Comparison of ENCODE assay signal across 9 cellular contexts in genomic region chr7:31633894-31634494, GRCh38. TPM values are rescaled to one million over a fixed set of nuclear protein-coding genes. Genes with fewer than 3 reads are reported as not detected.
DNase-seq lines count a peak whose midpoint lies in the region; ATAC-seq, FAIRE-seq and TF ChIP-seq lines count a peak whose summit lies in the region.
"Had no signal": no experiment of that assay in that cellular context is flagged by ENCODE, and none has a peak within 500 bp of the region (broad histone marks: within the 10 kb centered on the region; RNA-seq: fewer than 3 reads in every experiment).

No MANE protein-coding gene starts in this region.

- no peaks in the 10 kb centered on the region for H3K36me3 Mint-ChIP-seq in naive thymus-derived CD4-positive, alpha-beta T cell
- H3K36me3 Mint-ChIP-seq in activated CD4-positive, alpha-beta memory T cell treated with anti-CD3 and anti-CD28 coated beads, Interleukin-2, amount 10 ng/mL, durations not matched to agents 7 days and 5 days (ENCODE audit: low read depth), result no peaks in the 10 kb centered on the region
- H3K36me3 Mint-ChIP-seq: activated naive CD4-positive, alpha-beta T cell treated with anti-CD3 and anti-CD28 coated beads, Interleukin-2, amount 50 U/mL, for 24 hours had no signal

- no peak for FAIRE-seq in GM19239 (lab: Jason Lieb, UNC)

- H3K27me3 ChIP-seq in naive thymus-derived CD4-positive, alpha-beta T cell (ENCODE audit: control insufficient read depth in 2 of 2, insufficient read depth in 2 of 2, low read length in 2 of 2), result no peaks in the 10 kb centered on the region

- no peak overlapping the region for H3K4me3 ChIP-seq in astrocyte of the cerebellum (ENCODE audit: low read depth, low read length)
- no peak overlapping the region for H3K4me3 ChIP-seq in naive thymus-derived CD4-positive, alpha-beta T cell (ENCODE audit: low read length)

- CTCF ChIA-PET in naive thymus-derived CD4-positive, alpha-beta T cell (lab: Charles Lee), result no interaction called here
- CTCF ChIA-PET in activated CD4-positive, alpha-beta memory T cell treated with anti-CD3 and anti-CD28 coated beads, Interleukin-2, amount 10 ng/mL, durations not matched to agents 7 days and 5 days (lab: Charles Lee), result interaction anchor here (1.2 kb wide), 1 partner anchor 500 kb away, joined by 6 read pairs; no protein-coding TSS in a partner anchor

- peak; percentile 76 for DNase-seq in A172 (ENCODE audit: low spot score)
- peak; percentile 4 for DNase-seq in GM19239 (ENCODE audit: insufficient read length, low spot score)
- DNase-seq in NCI-H2171 treated with DMSO at 0.1 percent for 48 hours (lab: John Stamatoyannopoulos, UW), result peak; percentile 77
- peak; percentile 50 for DNase-seq in astrocyte of the cerebellum (ENCODE audit: low read depth)
- DNase-seq in iPS DF 4.7 (ENCODE audit: extremely low read depth, low spot score), result peak; percentile 58
- DNase-seq in superior temporal gyrus (ENCODE audit: extremely low spot score), result peak; percentile 89
- DNase-seq in naive thymus-derived CD4-positive, alpha-beta T cell, result no peak
- no peak for DNase-seq in activated CD4-positive, alpha-beta memory T cell treated with anti-CD3 and anti-CD28 coated beads, Interleukin-2, amount 10 ng/mL, durations not matched to agents 7 days and 5 days

- H3K4me1 Mint-ChIP-seq in naive thymus-derived CD4-positive, alpha-beta T cell, result no peaks in the 10 kb centered on the region
- H3K4me1 Mint-ChIP-seq in activated CD4-positive, alpha-beta memory T cell treated with anti-CD3 and anti-CD28 coated beads, Interleukin-2, amount 10 ng/mL, durations not matched to agents 7 days and 5 days, result no peaks in the 10 kb centered on the region
- H3K4me1 Mint-ChIP-seq: activated naive CD4-positive, alpha-beta T cell treated with anti-CD3 and anti-CD28 coated beads, Interleukin-2, amount 50 U/mL, for 24 hours had no signal

- in situ Hi-C loops in astrocyte of the cerebellum (cut with HindIII; ENCODE audit: low sequenced_read_pairs), result no loop called here

- peak; percentile 76 for TF ChIP-seq CTCF in astrocyte of the cerebellum (IDR thresholded peaks at IDR 0.05; ENCODE audit: low read depth, low read length, missing control alignments)

- POLR2A ChIA-PET in naive thymus-derived CD4-positive, alpha-beta T cell (lab: Charles Lee), result no interaction called here
- POLR2A ChIA-PET in activated CD4-positive, alpha-beta memory T cell treated with anti-CD3 and anti-CD28 coated beads, Interleukin-2, amount 10 ng/mL, durations not matched to agents 7 days and 5 days (lab: Charles Lee), result no interaction called here

- intact Hi-C loops in naive thymus-derived CD4-positive, alpha-beta T cell (cut with micrococcal nuclease), result no loop called here

- no peaks in the 10 kb centered on the region for H3K27me3 Mint-ChIP-seq in naive thymus-derived CD4-positive, alpha-beta T cell
- H3K27me3 Mint-ChIP-seq in activated CD4-positive, alpha-beta memory T cell treated with anti-CD3 and anti-CD28 coated beads, Interleukin-2, amount 10 ng/mL, durations not matched to agents 7 days and 5 days, result no peaks in the 10 kb centered on the region
- H3K27me3 Mint-ChIP-seq: activated naive CD4-positive, alpha-beta T cell treated with anti-CD3 and anti-CD28 coated beads, Interleukin-2, amount 50 U/mL, for 24 hours had no signal

- ATAC-seq in naive thymus-derived CD4-positive, alpha-beta T cell, result no peak

- H3K4me1 ChIP-seq in naive thymus-derived CD4-positive, alpha-beta T cell (ENCODE audit: control insufficient read depth in 2 of 2, insufficient read depth in 2 of 2, low read length in 2 of 2), result no peaks in the 10 kb centered on the region

- peaks cover 0 to 5% (median 0%) of the 10 kb centered on the region in 11 donors for H3K9me3 Mint-ChIP-seq in naive thymus-derived CD4-positive, alpha-beta T cell
- no peaks in the 10 kb centered on the region for H3K9me3 Mint-ChIP-seq in activated CD4-positive, alpha-beta memory T cell treated with anti-CD3 and anti-CD28 coated beads, Interleukin-2, amount 10 ng/mL, durations not matched to agents 7 days and 5 days
- H3K9me3 Mint-ChIP-seq: activated naive CD4-positive, alpha-beta T cell treated with anti-CD3 and anti-CD28 coated beads, Interleukin-2, amount 50 U/mL, for 24 hours had no signal

- no peak overlapping the region for H3K27ac Mint-ChIP-seq in naive thymus-derived CD4-positive, alpha-beta T cell
- no peak overlapping the region for H3K27ac Mint-ChIP-seq in activated CD4-positive, alpha-beta memory T cell treated with anti-CD3 and anti-CD28 coated beads, Interleukin-2, amount 10 ng/mL, durations not matched to agents 7 days and 5 days
- H3K27ac Mint-ChIP-seq: activated naive CD4-positive, alpha-beta T cell treated with anti-CD3 and anti-CD28 coated beads, Interleukin-2, amount 50 U/mL, for 24 hours had no signal

- H3K9me3 ChIP-seq in naive thymus-derived CD4-positive, alpha-beta T cell (ENCODE audit: control insufficient read depth in 2 of 3, low read length in 3 of 3), result no peaks in the 10 kb centered on the region

- no peak overlapping the region for H3K4me3 Mint-ChIP-seq in naive thymus-derived CD4-positive, alpha-beta T cell
- H3K4me3 Mint-ChIP-seq in activated CD4-positive, alpha-beta memory T cell treated with anti-CD3 and anti-CD28 coated beads, Interleukin-2, amount 10 ng/mL, durations not matched to agents 7 days and 5 days, result no peak overlapping the region
- H3K4me3 Mint-ChIP-seq: activated naive CD4-positive, alpha-beta T cell treated with anti-CD3 and anti-CD28 coated beads, Interleukin-2, amount 50 U/mL, for 24 hours had no signal

- H3K36me3 ChIP-seq in naive thymus-derived CD4-positive, alpha-beta T cell (ENCODE audit: control insufficient read depth in 2 of 3, insufficient read depth in 3 of 3, low read length in 3 of 3), result no peaks in the 10 kb centered on the region

- no peak overlapping the region for H3K27ac ChIP-seq in naive thymus-derived CD4-positive, alpha-beta T cell (ENCODE audit: low read depth, low read length)

RNA-seq across cellular contexts. Expression of gene PPP1R17, which starts 53.0 kb away (rescaled TPM):
- not detected in 2 replicates for total RNA-seq in A172 (2014; rRNA removed; shearing (Covaris generic))
- total RNA-seq in naive thymus-derived CD4-positive, alpha-beta T cell, result 1 to 10 TPM in 1 of 5 experiments, not detected in 4; 1.4 TPM
- polyA plus RNA-seq in naive thymus-derived CD4-positive, alpha-beta T cell, result not detected
- total RNA-seq in activated CD4-positive, alpha-beta memory T cell treated with anti-CD3 and anti-CD28 coated beads, Interleukin-2, amount 10 ng/mL, durations not matched to agents 7 days and 5 days, result not detected

Comparison
In these comparisons a context has a peak if more than half of its experiments do, and no peak if none do; other contexts are left out.
1. DNase-seq: peak in A172 (single experiment), GM19239 (single experiment), NCI-H2171 treated with DMSO at 0.1 percent for 48 hours (single experiment), astrocyte of the cerebellum (single experiment), iPS DF 4.7 (single experiment) and superior temporal gyrus (single experiment); none in naive thymus-derived CD4-positive, alpha-beta T cell (0 of 9) and activated CD4-positive, alpha-beta memory T cell treated with anti-CD3 and anti-CD28 coated beads, Interleukin-2, amount 10 ng/mL, durations not matched to agents 7 days and 5 days (single experiment).